ENCODE assay signal across 8 cellular contexts in the genomic region with DNA sequence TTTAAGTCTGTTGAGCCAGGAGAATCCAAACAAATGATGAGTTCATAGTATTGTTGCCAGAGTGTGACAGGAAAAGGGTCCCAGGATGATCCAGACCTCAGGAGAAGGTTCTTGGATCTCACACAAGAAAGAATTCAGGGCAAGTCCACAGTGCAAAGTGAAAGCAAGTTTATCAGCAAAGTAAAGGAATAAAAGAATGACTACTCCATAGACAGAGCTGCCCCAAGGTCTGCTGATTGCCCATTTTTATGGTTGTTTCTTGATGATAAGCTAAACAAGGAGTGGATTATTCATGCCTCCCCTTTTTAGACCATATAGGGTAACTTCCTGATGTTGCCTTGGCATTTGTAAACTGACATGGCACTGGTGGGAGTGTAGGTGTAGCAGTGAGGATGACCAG.
A peak's percentile ranks its signal among the peaks of the same experiment; 100 is the strongest.
DNase-seq lines count a peak whose midpoint lies in the region; ATAC-seq, FAIRE-seq and TF ChIP-seq lines count a peak whose summit lies in the region.
"Not testable (repeated sequence)": the region's sequence is repeated elsewhere in the genome, so short reads cannot be mapped to it uniquely, and the experiment has no call there.

No MANE protein-coding gene starts in this region.

- H3K27me3 Mint-ChIP-seq in GM23338 (ENCODE audit: insufficient read depth, low read depth, poor library complexity); astrocyte (ENCODE audit: low read depth, unreplicated experiment); glutamatergic neuron (ENCODE audit: unreplicated experiment): not testable (repeated sequence)

- H3K4me3 Mint-ChIP-seq in GM23338; astrocyte (ENCODE audit: unreplicated experiment); glutamatergic neuron (ENCODE audit: unreplicated experiment): not testable (repeated sequence)

- not testable (repeated sequence) for H3K9ac ChIP-seq in astrocyte (ENCODE audit: low read length)

- H3K4me1 ChIP-seq in GM23338 (ENCODE audit: insufficient read depth) = peaks cover 32% of the 10 kb centered on the region
- H3K4me1 ChIP-seq in astrocyte (ENCODE audit: insufficient read depth, low read length); mucosa of descending colon (ENCODE audit: low read depth); small intestine (ENCODE audit: control insufficient read depth in 2 of 2, insufficient read depth in 1 of 2, low read depth in 1 of 2, low read length in 1 of 2): not testable (repeated sequence)

- not testable (repeated sequence) for TF ChIP-seq CTCF in GM23338 (conservative IDR thresholded peaks at IDR 0.05; ENCODE audit: low read depth in 2 of 2); astrocyte (IDR thresholded peaks at IDR 0.05; ENCODE audit: insufficient read depth, low read depth, low read length); glutamatergic neuron (IDR thresholded peaks at IDR 0.05; ENCODE audit: partially characterized antibody, unreplicated experiment); mucosa of descending colon (IDR thresholded peaks at IDR 0.05)

- not testable (repeated sequence) for H3K27me3 ChIP-seq in GM23338 (ENCODE audit: insufficient read depth); astrocyte (ENCODE audit: insufficient read depth, low read length); small intestine (ENCODE audit: control insufficient read depth in 2 of 2, insufficient read depth in 2 of 2, low read length in 2 of 2)

- not testable (repeated sequence) for H3K9me2 ChIP-seq in GM23338 (ENCODE audit: insufficient read depth)

- not testable (repeated sequence) for H3F3A ChIP-seq in GM23338 (replicated peaks; ENCODE audit: low read depth)

- not testable (repeated sequence) for H3K27ac ChIP-seq in GM23338 (ENCODE audit: low read depth); astrocyte (ENCODE audit: low read depth, low read length); small intestine (ENCODE audit: low read depth in 1 of 2, low read length in 1 of 2)

- DNase-seq in GM23338 (ENCODE audit: low spot score); astrocyte (ENCODE audit: low read depth); glutamatergic neuron: not testable (repeated sequence)
- peak; percentile 5 for DNase-seq in NCI-H226
- peak; percentile 15 for DNase-seq in fibroblast of peridontal ligament (ENCODE audit: extremely low read depth)
- DNase-seq in left colon = peak; percentile 9 to 26
- DNase-seq in mucosa of descending colon = peak in 1 of 3 donors; percentile 22
- peak; percentile 85 for DNase-seq in small intestine

- not testable (repeated sequence) for ATAC-seq in GM23338
- ATAC-seq in left colon (peak; percentile 62), mucosa of descending colon (peak; percentile 36)

- H2AFZ ChIP-seq in GM23338; astrocyte (ENCODE audit: low read depth, low read length): not testable (repeated sequence)

- H3K27ac Mint-ChIP-seq in GM23338 (peak overlapping the region; percentile 56; the same call in 1 of the 2 replicates), astrocyte (ENCODE audit: unreplicated experiment) (peak overlapping the region; percentile 55), glutamatergic neuron (ENCODE audit: unreplicated experiment) (peak overlapping the region; percentile 81)

- H3K4me1 Mint-ChIP-seq in GM23338 = peaks cover 31% of the 10 kb centered on the region
- not testable (repeated sequence) for H3K4me1 Mint-ChIP-seq in astrocyte (ENCODE audit: low read depth, unreplicated experiment)
- peaks cover 16% of the 10 kb centered on the region for H3K4me1 Mint-ChIP-seq in glutamatergic neuron (ENCODE audit: low read depth, unreplicated experiment)

- H3K4me2 ChIP-seq in GM23338; astrocyte (ENCODE audit: low read length): not testable (repeated sequence)

- H3K79me2 ChIP-seq in GM23338 (replicated peaks; ENCODE audit: insufficient read depth); astrocyte (ENCODE audit: insufficient read depth, low read length): not testable (repeated sequence)

- H3K4me3 ChIP-seq in GM23338; astrocyte (ENCODE audit: insufficient read depth, low read depth, low read length); mucosa of descending colon; small intestine (ENCODE audit: low read depth in 1 of 2, low read length in 2 of 2): not testable (repeated sequence)

- H4K20me1 ChIP-seq in GM23338 (replicated peaks; ENCODE audit: insufficient read depth); astrocyte (ENCODE audit: insufficient read depth, low read length): not testable (repeated sequence)

- H3K36me3 ChIP-seq in GM23338 (ENCODE audit: insufficient read depth); mucosa of descending colon (ENCODE audit: low read depth); small intestine (ENCODE audit: control insufficient read depth in 2 of 2, insufficient read depth in 2 of 2, low read length in 2 of 2): not testable (repeated sequence)
- peaks cover 11% of the 10 kb centered on the region for H3K36me3 ChIP-seq in astrocyte (ENCODE audit: insufficient read depth, low read length)

- H3K36me3 Mint-ChIP-seq in GM23338 (ENCODE audit: low read depth); astrocyte (ENCODE audit: low read depth, unreplicated experiment); glutamatergic neuron (ENCODE audit: unreplicated experiment): not testable (repeated sequence)

- H3K9me3 ChIP-seq in astrocyte (ENCODE audit: insufficient read depth, low read depth, low read length); mucosa of descending colon; small intestine (ENCODE audit: control insufficient read depth, low read depth): not testable (repeated sequence)

- intact Hi-C loops in left colon (cut with DNase I, micrococcal nuclease); mucosa of descending colon (cut with DNase I, micrococcal nuclease): not testable (repeated sequence)

- H3K9me3 Mint-ChIP-seq in GM23338; astrocyte (ENCODE audit: unreplicated experiment); glutamatergic neuron (ENCODE audit: unreplicated experiment): not testable (repeated sequence)

- not testable (repeated sequence) for FAIRE-seq in astrocyte (lab: Jason Lieb, UNC); small intestine (lab: Jason Lieb, UNC)
